Comparison of ENCODE assay signal across 19 cellular contexts in the genomic region with DNA sequence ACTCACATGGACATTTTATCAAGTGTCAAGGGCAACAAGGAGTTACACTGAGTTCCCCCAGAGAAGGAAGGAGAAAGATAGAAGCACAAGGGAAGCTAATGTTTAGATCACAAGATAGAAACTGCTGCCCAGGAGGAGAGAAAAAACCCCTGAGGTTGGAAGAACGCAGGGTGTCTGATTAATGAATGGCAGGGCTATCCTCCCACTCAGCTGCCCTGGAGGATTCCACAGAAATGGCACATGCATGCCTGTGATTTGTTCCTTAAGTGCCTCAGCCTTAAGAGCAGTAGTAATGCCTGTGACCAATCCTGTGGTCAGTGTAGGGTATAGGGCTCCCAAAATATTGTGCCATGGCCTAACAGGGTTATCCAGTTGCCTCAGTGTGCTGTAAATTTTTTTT. TPM values are rescaled to one million over a fixed set of nuclear protein-coding genes. Genes with fewer than 3 reads are reported as not detected.
DNase-seq lines count a peak whose midpoint lies in the region; ATAC-seq and TF ChIP-seq lines count a peak whose summit lies in the region.
"Had no signal": no experiment of that assay in that cellular context is flagged by ENCODE, and none has a peak within 500 bp of the region (broad histone marks: within the 10 kb centered on the region; RNA-seq: fewer than 3 reads in every experiment).

No MANE protein-coding gene starts in this region.

- in situ Hi-C loops in SK-MEL-5 (cut with HindIII; ENCODE audit: low pct_unique_long_range_greater_than_20kb, low sequenced_read_pairs), result no loop called here

- BruUV-seq in Caco-2 (replicated peaks; lab: Mats Ljungman, UMichigan), result no TSS peak

- POLR2A ChIA-PET in Caco-2 (lab: Charles Lee), result interaction anchor here (0.6 kb wide), 1 partner anchor 64 kb away, joined by 3 read pairs; no protein-coding TSS in a partner anchor

- peak; percentile 47 for ATAC-seq in HG02798 (IDR thresholded peaks at IDR 0.05; ENCODE audit: poor library complexity, unreplicated experiment)
- ATAC-seq: right cardiac atrium; stimulated activated naive CD8-positive, alpha-beta T cell treated with anti-CD3 and anti-CD28 coated beads, Interleukin-15, Interleukin-2, amounts not matched to agents 100 U/mL and 50 U/mL, for 24 hours had no signal

- H3K4me1 ChIP-seq in Caco-2, result peaks cover 20% of the 10 kb centered on the region
- H3K4me1 ChIP-seq: upper lobe of left lung had no signal

- H3K4me1 Mint-ChIP-seq in Caco-2 (ENCODE audit: low read depth, unreplicated experiment), result peaks cover 28% of the 10 kb centered on the region

- no peaks in the 10 kb centered on the region for H3K36me3 Mint-ChIP-seq in Caco-2 (ENCODE audit: insufficient read depth, unreplicated experiment)

- peak overlapping the region; percentile 1 for H3K27ac Mint-ChIP-seq in Caco-2 (ENCODE audit: unreplicated experiment)
- H3K27ac Mint-ChIP-seq: endodermal cell, H9 had no signal

- no peaks in the 10 kb centered on the region for H3K36me3 ChIP-seq in Caco-2 (ENCODE audit: control insufficient read depth, insufficient read depth, low read length)
- H3K36me3 ChIP-seq: upper lobe of left lung had no signal

- intact Hi-C loops in Caco-2 (cut with micrococcal nuclease; ENCODE audit: unreplicated experiment), result loop anchor here (1.0 to 10.0 kb wide), 3 partner anchors 8 to 145 kb away; a partner anchor contains a TSS

- TF ChIP-seq CTCF in Caco-2 (IDR thresholded peaks at IDR 0.05; ENCODE audit: insufficient read depth in 1 of 2, low read depth in 1 of 2, low read length in 1 of 2, severe bottlenecking in 1 of 2, unreplicated experiment in 1 of 2), result no peak

- no peaks in the 10 kb centered on the region for H3K9me3 ChIP-seq in Caco-2
- H3K9me3 ChIP-seq: upper lobe of left lung had no signal

- no peaks in the 10 kb centered on the region for H3K27me3 ChIP-seq in Caco-2 (replicated peaks; ENCODE audit: control insufficient read depth, insufficient read depth, low read length)
- H3K27me3 ChIP-seq: upper lobe of left lung had no signal

- H3K9me3 Mint-ChIP-seq in Caco-2 (ENCODE audit: unreplicated experiment), result peaks cover 34% of the 10 kb centered on the region
- H3K9me3 Mint-ChIP-seq: endodermal cell, H9 had no signal

- no peaks in the 10 kb centered on the region for H3K27me3 Mint-ChIP-seq in Caco-2 (ENCODE audit: insufficient read depth, unreplicated experiment)

- DNase-seq in Caco-2 (no peak), SK-MEL-5 (ENCODE audit: low read depth, low spot score) (peak; percentile 94), left kidney (ENCODE audit: low read depth, low spot score) (peak; percentile 75), NCI-H2171 (lab: John Stamatoyannopoulos, UW) (no peak)
- no peak for DNase-seq in stimulated activated CD4-positive, alpha-beta T cell treated with anti-CD3 and anti-CD28 coated beads, Interleukin-2, amount 100 ng/mL, for 24 hours
- no peak for DNase-seq in activated T-cell treated with anti-CD3 and anti-CD28 coated beads, Interleukin-2, amount 50 U/mL, for 1 hour
- no peak for DNase-seq in activated effector memory CD4-positive, alpha-beta T cell treated with Interleukin-2 at 50 U/mL for 16 hours
- DNase-seq: activated naive CD4-positive, alpha-beta T cell treated with anti-CD3 and anti-CD28 coated beads, Interleukin-2, amount 50 U/mL, for 16 hours; activated T-cell treated with anti-CD3 and anti-CD28 coated beads for 4 hours; DMS79 treated with DMSO at 0.1 percent for 48 hours; endodermal cell; H9; hippocampal formation; NCI-H1105; NCI-H2107; right cardiac atrium; stimulated activated naive CD8-positive, alpha-beta T cell treated with anti-CD3 and anti-CD28 coated beads, Interleukin-15, Interleukin-2, amounts not matched to agents 100 U/mL and 50 U/mL, for 24 hours; upper lobe of left lung had no signal

- CTCF ChIA-PET in Caco-2 (lab: Charles Lee), result no interaction called here

- no peak overlapping the region for H3K4me3 ChIP-seq in Caco-2 (ENCODE audit: low read depth, low read length)
- H3K4me3 ChIP-seq: upper lobe of left lung had no signal

- no peak overlapping the region for H3K4me3 Mint-ChIP-seq in Caco-2 (ENCODE audit: unreplicated experiment)
- H3K4me3 Mint-ChIP-seq: endodermal cell, H9 had no signal

RNA-seq across cellular contexts. Expression of a gene that starts 20.2 kb away (rescaled TPM):
- 22.0 and 22.1 TPM in 2 replicates for total RNA-seq in Caco-2 (2022)
- 65.9 and 77.8 TPM in 2 replicates for total RNA-seq in SK-MEL-5 (2014; rRNA removed; shearing (Covaris generic))
- 21.7 and 32.8 TPM in 2 replicates for polyA plus RNA-seq in SK-MEL-5 (2015; cell fraction: cytosol; rRNA removed)
- polyA plus RNA-seq in SK-MEL-5 (2015; cell fraction: nucleus; rRNA removed), result 8.5 and 10.4 TPM in 2 replicates

RNA-seq across cellular contexts. Expression of a gene that starts 20.4 kb away (rescaled TPM):
- total RNA-seq in Caco-2 (2022), result 18.3 and 20.4 TPM in 2 replicates
- 50.3 and 52.7 TPM in 2 replicates for total RNA-seq in SK-MEL-5 (2014; rRNA removed; shearing (Covaris generic))
- polyA plus RNA-seq in SK-MEL-5 (2015; cell fraction: cytosol; rRNA removed), result 19.1 and 19.3 TPM in 2 replicates
- 39.8 and 44.6 TPM in 2 replicates for polyA plus RNA-seq in SK-MEL-5 (2015; cell fraction: nucleus; rRNA removed)

Comparison
In these comparisons a context has a peak if more than half of its experiments do, and no peak if none do; other contexts are left out.
1. DNase-seq: peak in SK-MEL-5 (single experiment) and left kidney (single experiment); none in Caco-2 (0 of 2), stimulated activated CD4-positive, alpha-beta T cell treated with anti-CD3 and anti-CD28 coated beads, Interleukin-2, amount 100 ng/mL, for 24 hours (0 of 2), activated T-cell treated with anti-CD3 and anti-CD28 coated beads, Interleukin-2, amount 50 U/mL, for 1 hour (single experiment), activated effector memory CD4-positive, alpha-beta T cell treated with Interleukin-2 at 50 U/mL for 16 hours (single experiment) and NCI-H2171 (single experiment).